In the genomic region with DNA sequence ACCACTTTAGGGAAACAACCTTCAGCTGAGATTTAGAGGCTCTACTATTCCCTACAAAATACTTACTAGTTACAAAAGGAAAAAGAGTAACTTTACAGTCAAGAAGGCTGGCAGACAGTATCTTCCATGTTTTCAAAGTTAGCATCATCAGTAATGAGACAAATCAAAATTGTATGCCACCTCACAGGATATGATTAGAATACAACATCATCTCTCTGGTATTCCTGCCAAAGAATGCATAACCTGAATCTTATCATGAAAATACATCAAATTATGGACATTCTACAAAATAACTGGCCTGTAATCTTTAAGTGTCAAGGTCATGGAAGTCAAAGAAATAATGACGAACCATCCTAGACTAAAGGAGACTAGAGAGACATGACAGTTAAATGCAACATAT, we compare ENCODE assay signal across 24 cellular contexts.
"Had no signal": no experiment of that assay in that cellular context is flagged by ENCODE, and none has a peak within 500 bp of the region (broad histone marks: within the 10 kb centered on the region; RNA-seq: fewer than 3 reads in every experiment).

No MANE protein-coding gene starts in this region.

- ATAC-seq: esophagus mucosa; gastrocnemius medialis; left lobe of liver; mucosa of descending colon; natural killer cell treated with Interleukin-12 subunit alpha and Interleukin-12 subunit beta and Interleukin-15 and Interleukin-18, amount 100 ng/mL, for 72 hours; sciatic nerve; stimulated activated effector memory CD8-positive, alpha-beta T cell treated with anti-CD3 and anti-CD28 coated beads, Interleukin-12 subunit alpha, Interleukin-12 subunit beta, amount 100 ng/mL, for 72 hours had no signal

- H3K9ac ChIP-seq: parathyroid adenoma had no signal

- H3K9me3 ChIP-seq: gastrocnemius medialis, mucosa of descending colon, stomach, thyroid gland, vagina had no signal

- H3K27ac ChIP-seq: dorsolateral prefrontal cortex, epithelial cell of prostate, gastrocnemius medialis, parathyroid adenoma, stomach, thyroid gland, vagina had no signal

- DNase-seq: cortex of kidney; dorsolateral prefrontal cortex; effector CD4-positive, alpha-beta T cell; foreskin fibroblast; gastrocnemius medialis; head of caudate nucleus; kidney; mesenchymal stem cell; mucosa of descending colon; naive B cell; stimulated activated CD4-positive, alpha-beta T cell treated with anti-CD3 and anti-CD28 coated beads, Interleukin-2, amount 100 ng/mL, for 24 hours; stimulated activated CD4-positive, alpha-beta T cell treated with anti-CD3 and anti-CD28 coated beads, Interleukin-4, amount 100 ng/mL, for 24 hours; stimulated activated naive CD4-positive, alpha-beta T cell treated with Interleukin-2 at 50 U/mL for 16 hours; stomach; thyroid gland had no signal

- H2AFZ ChIP-seq: parathyroid adenoma had no signal

- H3K4me3 ChIP-seq: dorsolateral prefrontal cortex, gastrocnemius medialis, lung, mucosa of descending colon, stomach, thyroid gland, vagina had no signal

- H3K79me2 ChIP-seq: parathyroid adenoma had no signal

- FAIRE-seq: kidney had no signal

- H3K27me3 ChIP-seq: dorsolateral prefrontal cortex, gastrocnemius medialis, stomach, thyroid gland, vagina had no signal

- H3K4me1 ChIP-seq: gastrocnemius medialis, vagina had no signal
